8 cellular contexts compared by ENCODE assay signal in genomic region chrX:18426004-18426320, GRCh38. TPM values are rescaled to one million over a fixed set of nuclear protein-coding genes. Genes with fewer than 3 reads are reported as not detected.
A peak's percentile ranks its signal among the peaks of the same experiment; 100 is the strongest.
DNase-seq lines count a peak whose midpoint lies in the region; ATAC-seq and TF ChIP-seq lines count a peak whose summit lies in the region.

No MANE protein-coding gene starts in this region.

- TF ChIP-seq CTCF in AG10803 (conservative IDR thresholded peaks at IDR 0.05; ENCODE audit: low read length) = no peak
- TF ChIP-seq CTCF in adrenal gland (IDR thresholded peaks at IDR 0.05) = no peak
- TF ChIP-seq CTCF in thoracic aorta (IDR thresholded peaks at IDR 0.05) = no peak

- WGBS in adrenal gland, 4 donors = 1 to 21% (median 19%) methylated on average over 6 to 35 of the region's 40 CpGs; no CpG with 5 or more reads in 1 of the 4 donors

- intact Hi-C loops in adrenal gland (cut with DNase I) = loop anchor here (10.0 kb wide), 2 partner anchors 249 to 469 kb away; partner anchors contain the start of gene RS1 (in 1 of the 2)

- POLR2A ChIA-PET in HEK293T (lab: Yijun Ruan, JAX) = no interaction called here

- DNase-seq in AG10803 (ENCODE audit: low read depth) (no peak), HEK293T (ENCODE audit: extremely low spot score) (peak; percentile 12), adrenal gland (peak in 1 of 7 donors; percentile 22), left kidney (ENCODE audit: low read depth, low spot score) (peak; percentile 36), thoracic aorta (ENCODE audit: low spot score) (no peak), A172 (ENCODE audit: low spot score) (no peak)

- peak overlapping the region; percentile 66 for H3K4me3 ChIP-seq in AG10803 (ENCODE audit: low read length)
- peak overlapping the region in 3 of 4 donors; percentile 32 to 83 (median 52) for H3K4me3 ChIP-seq in adrenal gland
- H3K4me3 ChIP-seq in thoracic aorta = peak overlapping the region; percentile 86

- no peak for ATAC-seq in thoracic aorta (ENCODE audit: insufficient number of reproducible peaks, low FRiP score, low read depth)
- no peak for ATAC-seq in HG03039 (IDR thresholded peaks at IDR 0.05; ENCODE audit: unreplicated experiment)
- no peak for ATAC-seq in GM21576 (IDR thresholded peaks at IDR 0.05; ENCODE audit: unreplicated experiment)

- H3K4me1 ChIP-seq in adrenal gland (replicated peaks in 1 of 2) (no peaks in the 10 kb centered on the region), thoracic aorta (ENCODE audit: control insufficient read depth in 1 of 2, low read depth in 2 of 2) (peaks cover 0 to 4% of the 10 kb centered on the region in 2 donors)

- TF ChIP-seq POLR2A in adrenal gland (IDR thresholded peaks at IDR 0.05) = no peak

- H3K27me3 ChIP-seq in adrenal gland = no peaks in the 10 kb centered on the region
- H3K27me3 ChIP-seq in thoracic aorta (replicated peaks; ENCODE audit: insufficient read depth) = no peaks in the 10 kb centered on the region

- H3K27ac ChIP-seq in adrenal gland (peak overlapping the region in 3 of 5 donors; percentile 48 to 84 (median 69)), thoracic aorta (peak overlapping the region in 1 of 2 donors; percentile 71)

- H3K36me3 ChIP-seq in adrenal gland (replicated peaks in 1 of 2) (no peaks in the 10 kb centered on the region), thoracic aorta (no peaks in the 10 kb centered on the region)

- CTCF ChIA-PET in HEK293T (lab: Yijun Ruan, JAX) = interaction anchor here (0.7 kb wide), 1 partner anchor 1281 kb away, joined by 3 read pairs; no protein-coding TSS in a partner anchor

- no peaks in the 10 kb centered on the region for H3K9me3 ChIP-seq in adrenal gland (replicated peaks in 1 of 3)
- H3K9me3 ChIP-seq in thoracic aorta = no peaks in the 10 kb centered on the region

TF ChIP-seq in HEK293T, 16 proteins besides CTCF, POLR2A, EP300 and RAD21:
- no peak for TF ChIP-seq ELF4 (IDR thresholded peaks at IDR 0.05)
- TF ChIP-seq FOXK2 (IDR thresholded peaks at IDR 0.05) = no peak

RNA-seq across cellular contexts. Expression of gene CDKL5, which starts 0.6 kb away (rescaled TPM):
- 10 to 100 TPM in 1 of 8 donors, 1 to 10 TPM in 7; 3.8 to 11.8 (median 7.7) TPM for total RNA-seq in adrenal gland
- polyA plus RNA-seq in adrenal gland = 1 to 10 TPM in 2 of 3 donors, under 1 TPM in 1; 0.40 to 6.2 (median 1.2) TPM
- 10 to 100 TPM; 13.5 to 17.2 TPM for total RNA-seq in thoracic aorta
- total RNA-seq in A172 (2014; rRNA removed; shearing (Covaris generic)) = 1.6 and 2.4 TPM in 2 replicates

Comparison
In these comparisons a context has a peak if more than half of its experiments do, and no peak if none do; other contexts are left out.
1. DNase-seq: peak in HEK293T (single experiment) and left kidney (single experiment); none in AG10803 (single experiment), thoracic aorta (single experiment) and A172 (single experiment).
2. Peak in every context shown above with its lines, with median percentiles within 50 percentile points of each other: H3K4me3 ChIP-seq.